Comparison of ENCODE assay signal across 1 cellular context in the genomic region with DNA sequence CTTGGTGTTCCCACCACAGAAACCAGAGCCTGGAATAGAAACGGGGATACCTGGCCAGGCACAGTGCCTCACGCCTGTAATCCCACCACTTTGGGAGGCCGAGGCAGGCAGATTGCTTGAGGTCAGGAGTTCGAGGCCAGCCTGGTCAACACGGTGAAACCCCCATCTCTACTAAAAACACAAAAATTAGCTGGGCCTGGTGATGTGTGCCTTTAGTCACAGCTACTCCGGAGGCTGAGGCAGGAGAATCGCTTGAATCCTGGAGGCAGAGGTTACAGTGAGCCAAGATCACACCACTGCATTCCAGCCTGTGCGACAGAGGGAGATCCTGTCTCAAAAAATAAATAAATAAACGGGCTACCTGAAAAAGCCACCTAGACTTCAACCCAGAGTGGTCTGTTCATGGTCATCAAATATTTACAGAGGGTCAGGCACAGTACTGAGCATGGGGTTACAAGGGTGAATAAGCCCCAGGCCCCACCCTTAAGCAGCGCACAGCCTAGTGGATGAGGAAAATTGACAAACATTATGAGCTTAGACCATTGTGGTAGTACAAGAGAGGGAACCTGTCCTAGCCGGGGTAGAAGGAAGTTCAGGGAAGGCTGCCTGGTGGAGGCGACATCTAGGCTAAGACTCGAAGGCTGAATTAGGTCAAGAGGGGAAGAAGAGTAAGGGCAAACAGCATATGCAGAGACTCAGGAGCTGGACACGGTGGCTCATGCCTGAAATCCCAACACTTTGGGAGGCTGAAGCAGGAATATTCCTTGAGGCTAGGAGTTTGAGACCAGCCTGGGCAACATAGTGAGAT.
TF ChIP-seq lines count a peak whose summit lies in the region.

No MANE protein-coding gene starts in this region.

TF ChIP-seq in HepG2, 621 proteins besides CTCF, POLR2A, EP300 and RAD21 (continued from another document and continues in another):
- TF ChIP-seq, protein P1, sequence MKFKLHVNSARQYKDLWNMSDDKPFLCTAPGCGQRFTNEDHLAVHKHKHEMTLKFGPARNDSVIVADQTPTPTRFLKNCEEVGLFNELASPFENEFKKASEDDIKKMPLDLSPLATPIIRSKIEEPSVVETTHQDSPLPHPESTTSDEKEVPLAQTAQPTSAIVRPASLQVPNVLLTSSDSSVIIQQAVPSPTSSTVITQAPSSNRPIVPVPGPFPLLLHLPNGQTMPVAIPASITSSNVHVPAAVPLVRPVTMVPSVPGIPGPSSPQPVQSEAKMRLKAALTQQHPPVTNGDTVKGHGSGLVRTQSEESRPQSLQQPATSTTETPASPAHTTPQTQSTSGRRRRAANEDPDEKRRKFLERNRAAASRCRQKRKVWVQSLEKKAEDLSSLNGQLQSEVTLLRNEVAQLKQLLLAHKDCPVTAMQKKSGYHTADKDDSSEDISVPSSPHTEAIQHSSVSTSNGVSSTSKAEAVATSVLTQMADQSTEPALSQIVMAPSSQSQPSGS (CRISPR knock-in tag; IDR thresholded peaks at IDR 0.05), result peak; percentile 69; the same call in 1 of the 2 replicates
- TF ChIP-seq, protein P2, sequence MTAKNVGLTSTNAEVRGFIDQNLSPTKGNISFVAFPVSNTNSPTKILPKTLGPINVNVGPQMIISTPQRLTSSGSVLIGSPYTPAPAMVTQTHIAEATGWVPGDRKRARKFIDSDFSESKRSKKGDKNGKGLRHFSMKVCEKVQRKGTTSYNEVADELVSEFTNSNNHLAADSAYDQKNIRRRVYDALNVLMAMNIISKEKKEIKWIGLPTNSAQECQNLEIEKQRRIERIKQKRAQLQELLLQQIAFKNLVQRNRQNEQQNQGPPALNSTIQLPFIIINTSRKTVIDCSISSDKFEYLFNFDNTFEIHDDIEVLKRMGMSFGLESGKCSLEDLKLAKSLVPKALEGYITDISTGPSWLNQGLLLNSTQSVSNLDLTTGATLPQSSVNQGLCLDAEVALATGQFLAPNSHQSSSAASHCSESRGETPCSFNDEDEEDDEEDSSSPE (CRISPR knock-in tag; IDR thresholded peaks at IDR 0.05), result peak; percentile 76
- TF ChIP-seq, protein P3, sequence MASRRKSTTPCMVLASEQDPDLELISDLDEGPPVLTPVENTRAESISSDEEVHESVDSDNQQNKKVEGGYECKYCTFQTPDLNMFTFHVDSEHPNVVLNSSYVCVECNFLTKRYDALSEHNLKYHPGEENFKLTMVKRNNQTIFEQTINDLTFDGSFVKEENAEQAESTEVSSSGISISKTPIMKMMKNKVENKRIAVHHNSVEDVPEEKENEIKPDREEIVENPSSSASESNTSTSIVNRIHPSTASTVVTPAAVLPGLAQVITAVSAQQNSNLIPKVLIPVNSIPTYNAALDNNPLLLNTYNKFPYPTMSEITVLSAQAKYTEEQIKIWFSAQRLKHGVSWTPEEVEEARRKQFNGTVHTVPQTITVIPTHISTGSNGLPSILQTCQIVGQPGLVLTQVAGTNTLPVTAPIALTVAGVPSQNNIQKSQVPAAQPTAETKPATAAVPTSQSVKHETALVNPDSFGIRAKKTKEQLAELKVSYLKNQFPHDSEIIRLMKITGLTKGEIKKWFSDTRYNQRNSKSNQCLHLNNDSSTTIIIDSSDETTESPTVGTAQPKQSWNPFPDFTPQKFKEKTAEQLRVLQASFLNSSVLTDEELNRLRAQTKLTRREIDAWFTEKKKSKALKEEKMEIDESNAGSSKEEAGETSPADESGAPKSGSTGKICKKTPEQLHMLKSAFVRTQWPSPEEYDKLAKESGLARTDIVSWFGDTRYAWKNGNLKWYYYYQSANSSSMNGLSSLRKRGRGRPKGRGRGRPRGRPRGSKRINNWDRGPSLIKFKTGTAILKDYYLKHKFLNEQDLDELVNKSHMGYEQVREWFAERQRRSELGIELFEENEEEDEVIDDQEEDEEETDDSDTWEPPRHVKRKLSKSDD (CRISPR knock-in tag; IDR thresholded peaks at IDR 0.05; ENCODE audit: low read depth), result no peak; the same call in 1 of the 2 replicates
- peak; percentile 92 for TF ChIP-seq ZNF124 (CRISPR knock-in tag; IDR thresholded peaks at IDR 0.05)
- peak; percentile 38; the same call in 1 of the 2 replicates for TF ChIP-seq TAF1 (CRISPR knock-in tag; IDR thresholded peaks at IDR 0.05)
- TF ChIP-seq MBD4 (IDR thresholded peaks at IDR 0.05; ENCODE audit: borderline replicate concordance, low read length), result peak; percentile 45; the same call in 1 of the 2 replicates
- TF ChIP-seq, protein P4, sequence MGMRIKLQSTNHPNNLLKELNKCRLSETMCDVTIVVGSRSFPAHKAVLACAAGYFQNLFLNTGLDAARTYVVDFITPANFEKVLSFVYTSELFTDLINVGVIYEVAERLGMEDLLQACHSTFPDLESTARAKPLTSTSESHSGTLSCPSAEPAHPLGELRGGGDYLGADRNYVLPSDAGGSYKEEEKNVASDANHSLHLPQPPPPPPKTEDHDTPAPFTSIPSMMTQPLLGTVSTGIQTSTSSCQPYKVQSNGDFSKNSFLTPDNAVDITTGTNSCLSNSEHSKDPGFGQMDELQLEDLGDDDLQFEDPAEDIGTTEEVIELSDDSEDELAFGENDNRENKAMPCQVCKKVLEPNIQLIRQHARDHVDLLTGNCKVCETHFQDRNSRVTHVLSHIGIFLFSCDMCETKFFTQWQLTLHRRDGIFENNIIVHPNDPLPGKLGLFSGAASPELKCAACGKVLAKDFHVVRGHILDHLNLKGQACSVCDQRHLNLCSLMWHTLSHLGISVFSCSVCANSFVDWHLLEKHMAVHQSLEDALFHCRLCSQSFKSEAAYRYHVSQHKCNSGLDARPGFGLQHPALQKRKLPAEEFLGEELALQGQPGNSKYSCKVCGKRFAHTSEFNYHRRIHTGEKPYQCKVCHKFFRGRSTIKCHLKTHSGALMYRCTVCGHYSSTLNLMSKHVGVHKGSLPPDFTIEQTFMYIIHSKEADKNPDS (CRISPR knock-in tag; IDR thresholded peaks at IDR 0.05), result peak; percentile 97; the same call in 1 of the 2 replicates
- peak; percentile 95 for TF ChIP-seq ADNP (CRISPR knock-in tag; IDR thresholded peaks at IDR 0.05)
- TF ChIP-seq FOXO1 (CRISPR knock-in tag; IDR thresholded peaks at IDR 0.05), result peak; percentile 87
- peak; percentile 84 for TF ChIP-seq ZNF598 (CRISPR knock-in tag; IDR thresholded peaks at IDR 0.05; ENCODE audit: borderline replicate concordance)
- no peak for TF ChIP-seq ZNF510 (CRISPR knock-in tag; IDR thresholded peaks at IDR 0.05; ENCODE audit: low read depth)
- TF ChIP-seq, protein P5, sequence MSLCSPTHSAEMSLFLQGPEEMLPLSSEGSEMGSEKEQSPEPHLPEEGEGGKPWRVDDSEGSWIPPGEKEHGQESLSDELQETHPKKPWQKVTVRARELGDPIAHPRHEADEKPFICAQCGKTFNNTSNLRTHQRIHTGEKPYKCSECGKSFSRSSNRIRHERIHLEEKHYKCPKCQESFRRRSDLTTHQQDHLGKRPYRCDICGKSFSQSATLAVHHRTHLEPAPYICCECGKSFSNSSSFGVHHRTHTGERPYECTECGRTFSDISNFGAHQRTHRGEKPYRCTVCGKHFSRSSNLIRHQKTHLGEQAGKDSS (CRISPR knock-in tag; IDR thresholded peaks at IDR 0.05; ENCODE audit: borderline replicate concordance, low read depth), result peak; percentile 72; the same call in 1 of the 2 replicates
- TF ChIP-seq CC2D1A (CRISPR knock-in tag; IDR thresholded peaks at IDR 0.05), result peak; percentile 86; the same call in 1 of the 2 replicates
- TF ChIP-seq ZNF44 (CRISPR knock-in tag; IDR thresholded peaks at IDR 0.05), result peak; percentile 73
- TF ChIP-seq FOXP1 (IDR thresholded peaks at IDR 0.05), result peak; percentile 58; the same call in 1 of the 2 replicates
- TF ChIP-seq FOXP1 (CRISPR knock-in tag; IDR thresholded peaks at IDR 0.05), result peak; percentile 94
- peak; percentile 26 for TF ChIP-seq NCOA1 (CRISPR knock-in tag; IDR thresholded peaks at IDR 0.05)
- TF ChIP-seq, protein P6, sequence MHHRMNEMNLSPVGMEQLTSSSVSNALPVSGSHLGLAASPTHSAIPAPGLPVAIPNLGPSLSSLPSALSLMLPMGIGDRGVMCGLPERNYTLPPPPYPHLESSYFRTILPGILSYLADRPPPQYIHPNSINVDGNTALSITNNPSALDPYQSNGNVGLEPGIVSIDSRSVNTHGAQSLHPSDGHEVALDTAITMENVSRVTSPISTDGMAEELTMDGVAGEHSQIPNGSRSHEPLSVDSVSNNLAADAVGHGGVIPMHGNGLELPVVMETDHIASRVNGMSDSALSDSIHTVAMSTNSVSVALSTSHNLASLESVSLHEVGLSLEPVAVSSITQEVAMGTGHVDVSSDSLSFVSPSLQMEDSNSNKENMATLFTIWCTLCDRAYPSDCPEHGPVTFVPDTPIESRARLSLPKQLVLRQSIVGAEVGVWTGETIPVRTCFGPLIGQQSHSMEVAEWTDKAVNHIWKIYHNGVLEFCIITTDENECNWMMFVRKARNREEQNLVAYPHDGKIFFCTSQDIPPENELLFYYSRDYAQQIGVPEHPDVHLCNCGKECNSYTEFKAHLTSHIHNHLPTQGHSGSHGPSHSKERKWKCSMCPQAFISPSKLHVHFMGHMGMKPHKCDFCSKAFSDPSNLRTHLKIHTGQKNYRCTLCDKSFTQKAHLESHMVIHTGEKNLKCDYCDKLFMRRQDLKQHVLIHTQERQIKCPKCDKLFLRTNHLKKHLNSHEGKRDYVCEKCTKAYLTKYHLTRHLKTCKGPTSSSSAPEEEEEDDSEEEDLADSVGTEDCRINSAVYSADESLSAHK (CRISPR knock-in tag; IDR thresholded peaks at IDR 0.05; ENCODE audit: borderline replicate concordance), result no peak
- TF ChIP-seq FOXJ3 (CRISPR knock-in tag; IDR thresholded peaks at IDR 0.05; ENCODE audit: borderline replicate concordance), result peak; percentile 87; the same call in 1 of the 2 replicates
- peak; percentile 98 for TF ChIP-seq RCOR2 (CRISPR knock-in tag; IDR thresholded peaks at IDR 0.05)
- TF ChIP-seq, protein P7, sequence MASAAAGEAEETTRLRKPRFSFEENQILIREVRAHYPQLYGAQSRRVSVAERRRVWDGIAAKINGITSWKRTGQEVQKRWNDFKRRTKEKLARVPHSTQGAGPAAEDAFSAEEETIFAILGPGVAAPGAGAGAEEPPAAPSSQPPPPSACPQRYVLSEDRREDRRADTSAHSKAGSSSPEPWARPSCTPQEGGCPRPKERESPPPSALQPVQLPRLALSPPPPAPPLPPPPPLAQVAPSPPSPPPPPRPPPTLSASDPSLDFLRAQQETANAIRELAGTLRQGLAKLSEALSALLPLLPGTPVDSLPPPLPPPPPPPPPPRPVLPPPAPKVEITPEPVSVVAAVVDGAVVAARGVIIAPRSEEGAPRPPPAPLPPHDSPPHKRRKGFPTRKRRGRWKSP (CRISPR knock-in tag; IDR thresholded peaks at IDR 0.05), result peak; percentile 88
- TF ChIP-seq, protein P8, sequence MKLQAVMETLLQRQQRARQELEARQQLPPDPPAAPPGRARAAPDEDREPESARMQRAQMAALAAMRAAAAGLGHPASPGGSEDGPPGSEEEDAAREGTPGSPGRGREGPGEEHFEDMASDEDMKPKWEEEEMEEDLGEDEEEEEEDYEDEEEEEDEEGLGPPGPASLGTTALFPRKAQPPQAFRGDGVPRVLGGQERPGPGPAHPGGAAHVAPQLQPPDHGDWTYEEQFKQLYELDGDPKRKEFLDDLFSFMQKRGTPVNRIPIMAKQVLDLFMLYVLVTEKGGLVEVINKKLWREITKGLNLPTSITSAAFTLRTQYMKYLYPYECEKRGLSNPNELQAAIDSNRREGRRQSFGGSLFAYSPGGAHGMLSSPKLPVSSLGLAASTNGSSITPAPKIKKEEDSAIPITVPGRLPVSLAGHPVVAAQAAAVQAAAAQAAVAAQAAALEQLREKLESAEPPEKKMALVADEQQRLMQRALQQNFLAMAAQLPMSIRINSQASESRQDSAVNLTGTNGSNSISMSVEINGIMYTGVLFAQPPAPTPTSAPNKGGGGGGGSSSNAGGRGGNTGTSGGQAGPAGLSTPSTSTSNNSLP (IDR thresholded peaks at IDR 0.05; ENCODE audit: low read depth, low read length), result peak; percentile 43; the same call in 1 of the 2 replicates
- TF ChIP-seq RFX5 (IDR thresholded peaks at IDR 0.05; ENCODE audit: low read depth, low read length), result no peak
- no peak; the same call in 1 of the 2 replicates for TF ChIP-seq ZSCAN31 (CRISPR knock-in tag; IDR thresholded peaks at IDR 0.05; ENCODE audit: low read depth)
- no peak for TF ChIP-seq ZFP62 (CRISPR knock-in tag; IDR thresholded peaks at IDR 0.05)
- TF ChIP-seq TARDBP (CRISPR knock-in tag; IDR thresholded peaks at IDR 0.05), result peak; percentile 95
- TF ChIP-seq, protein P9, sequence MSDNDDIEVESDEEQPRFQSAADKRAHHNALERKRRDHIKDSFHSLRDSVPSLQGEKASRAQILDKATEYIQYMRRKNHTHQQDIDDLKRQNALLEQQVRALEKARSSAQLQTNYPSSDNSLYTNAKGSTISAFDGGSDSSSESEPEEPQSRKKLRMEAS (IDR thresholded peaks at IDR 0.05), result peak; percentile 76
- TF ChIP-seq ARID2 (CRISPR knock-in tag; IDR thresholded peaks at IDR 0.05; ENCODE audit: borderline replicate concordance), result no peak
- TF ChIP-seq PLRG1 (conservative IDR thresholded peaks at IDR 0.05), result no peak
- TF ChIP-seq ZNF234 (CRISPR knock-in tag; conservative IDR thresholded peaks at IDR 0.05), result 0 out of 2 replicates have a peak, but pooled peaks have one; percentile 57
- no peak for TF ChIP-seq MBNL3 (CRISPR knock-in tag; conservative IDR thresholded peaks at IDR 0.05)
- no peak for TF ChIP-seq GPN1 (CRISPR knock-in tag; IDR thresholded peaks at IDR 0.05; ENCODE audit: borderline replicate concordance)
- TF ChIP-seq CBFB (CRISPR knock-in tag; IDR thresholded peaks at IDR 0.05), result 0 out of 2 replicates have a peak, but pooled peaks have one; percentile 53
- TF ChIP-seq ZMYM3 (CRISPR knock-in tag; IDR thresholded peaks at IDR 0.05), result peak; percentile 99
- TF ChIP-seq ZNF121 (CRISPR knock-in tag; IDR thresholded peaks at IDR 0.05), result peak; percentile 88
- TF ChIP-seq, protein P10, sequence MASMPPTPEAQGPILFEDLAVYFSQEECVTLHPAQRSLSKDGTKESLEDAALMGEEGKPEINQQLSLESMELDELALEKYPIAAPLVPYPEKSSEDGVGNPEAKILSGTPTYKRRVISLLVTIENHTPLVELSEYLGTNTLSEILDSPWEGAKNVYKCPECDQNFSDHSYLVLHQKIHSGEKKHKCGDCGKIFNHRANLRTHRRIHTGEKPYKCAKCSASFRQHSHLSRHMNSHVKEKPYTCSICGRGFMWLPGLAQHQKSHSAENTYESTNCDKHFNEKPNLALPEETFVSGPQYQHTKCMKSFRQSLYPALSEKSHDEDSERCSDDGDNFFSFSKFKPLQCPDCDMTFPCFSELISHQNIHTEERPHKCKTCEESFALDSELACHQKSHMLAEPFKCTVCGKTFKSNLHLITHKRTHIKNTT (CRISPR knock-in tag; IDR thresholded peaks at IDR 0.05), result no peak; the same call in 1 of the 2 replicates
- peak; percentile 31; the same call in 1 of the 2 replicates for TF ChIP-seq MAFF (IDR thresholded peaks at IDR 0.05; ENCODE audit: low read depth, low read length)
- TF ChIP-seq ZNF768 (CRISPR knock-in tag; IDR thresholded peaks at IDR 0.05), result peak; percentile 13; the same call in 1 of the 2 replicates
- TF ChIP-seq ZNF33B (CRISPR knock-in tag; IDR thresholded peaks at IDR 0.05), result no peak; the same call in 1 of the 2 replicates
- no peak; the same call in 1 of the 2 replicates for TF ChIP-seq ZNF383 (CRISPR knock-in tag; IDR thresholded peaks at IDR 0.05; ENCODE audit: borderline replicate concordance)
- peak; percentile 98 for TF ChIP-seq ZNF788 (CRISPR knock-in tag; IDR thresholded peaks at IDR 0.05; ENCODE audit: borderline replicate concordance)
- TF ChIP-seq MIXL1 (CRISPR knock-in tag; IDR thresholded peaks at IDR 0.05), result peak; percentile 95; the same call in 1 of the 2 replicates
- peak; percentile 79 for TF ChIP-seq NR2F2 (IDR thresholded peaks at IDR 0.05; ENCODE audit: borderline replicate concordance, low read depth)
- peak; percentile 87; the same call in 1 of the 2 replicates for TF ChIP-seq SP140L (CRISPR knock-in tag; IDR thresholded peaks at IDR 0.05; ENCODE audit: borderline replicate concordance)
- TF ChIP-seq SUZ12 (IDR thresholded peaks at IDR 0.05; ENCODE audit: low read depth, low read length), result no peak
- TF ChIP-seq ZNF543 (CRISPR knock-in tag; IDR thresholded peaks at IDR 0.05), result peak; percentile 79; the same call in 1 of the 2 replicates
- TF ChIP-seq SOX6 (IDR thresholded peaks at IDR 0.05), result no peak
- peak; percentile 96 for TF ChIP-seq SOX6 (CRISPR knock-in tag; IDR thresholded peaks at IDR 0.05)
